Comparison of ENCODE assay signal across 14 cellular contexts in the genomic region with DNA sequence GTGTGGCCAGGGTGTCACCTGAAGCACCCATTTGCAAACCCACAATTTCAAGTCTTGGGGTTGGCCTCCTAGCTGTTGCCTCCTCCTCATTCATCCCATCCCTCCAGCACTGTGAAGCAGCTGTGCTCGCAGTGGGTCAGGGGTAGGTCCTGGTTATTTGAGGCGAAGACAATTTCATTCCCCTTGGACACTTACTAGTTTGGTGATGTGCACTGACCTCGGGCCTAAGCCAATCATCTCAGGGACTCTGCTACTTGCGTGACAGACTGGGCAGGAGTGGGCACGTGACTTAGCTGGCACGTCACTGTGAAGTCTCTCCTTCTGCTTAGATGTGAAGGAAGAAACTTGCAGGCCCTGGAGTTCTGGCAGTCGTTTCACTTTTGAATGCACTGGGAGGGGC. TPM values are rescaled to one million over a fixed set of nuclear protein-coding genes. Genes with fewer than 3 reads are reported as not detected.
DNase-seq lines count a peak whose midpoint lies in the region; ATAC-seq and TF ChIP-seq lines count a peak whose summit lies in the region.
"Had no signal": no experiment of that assay in that cellular context is flagged by ENCODE, and none has a peak within 500 bp of the region (broad histone marks: within the 10 kb centered on the region; RNA-seq: fewer than 3 reads in every experiment).

No MANE protein-coding gene starts in this region.

- H3K9me3 ChIP-seq in H9 (ENCODE audit: control insufficient read depth, low read depth, low read length) (no peaks in the 10 kb centered on the region), PC-9 (ENCODE audit: insufficient read depth, low read depth) (no peaks in the 10 kb centered on the region), esophagus squamous epithelium (no peaks in the 10 kb centered on the region)
- H3K9me3 ChIP-seq: BE2C had no signal

- no peak overlapping the region for H3K4me3 Mint-ChIP-seq in H9
- H3K4me3 Mint-ChIP-seq: CD4-positive, alpha-beta memory T cell had no signal

- H2BK15ac ChIP-seq in H9 (ENCODE audit: low read depth, low read length), result no peak overlapping the region

- no peak overlapping the region for H3K23ac ChIP-seq in H9 (ENCODE audit: insufficient read length, low read depth, low read length)

- H3K9me2 ChIP-seq in PC-9 (ENCODE audit: insufficient read depth), result no peaks in the 10 kb centered on the region

- peak; percentile 22 for DNase-seq in H9
- peak in 1 of 2 experiments; percentile 41 for DNase-seq in PC-9
- DNase-seq in left lobe of liver (ENCODE audit: low spot score), result peak; percentile 39
- DNase-seq in stimulated activated CD8-positive, alpha-beta memory T cell treated with anti-CD3 and anti-CD28 coated beads, Interleukin-4, amount 100 ng/mL, for 48 hours, result peak; percentile 20
- no peak for DNase-seq in esophagus squamous epithelium (lab: John Stamatoyannopoulos, UW)
- DNase-seq in DMS153 (lab: John Stamatoyannopoulos, UW), result no peak
- DNase-seq in dermis blood vessel endothelial cell, result no peak
- DNase-seq: BE2C; CD4-positive, alpha-beta memory T cell; GOT3; Karpas-422; NCI-H1105 treated with DMSO at 0.1 percent for 48 hours; NCI-H187; NCI-H2171 had no signal

- no peaks in the 10 kb centered on the region for H4K20me1 ChIP-seq in H9 (ENCODE audit: control insufficient read depth, insufficient read depth, insufficient read length)
- H4K20me1 ChIP-seq in PC-9 (ENCODE audit: insufficient read depth), result no peaks in the 10 kb centered on the region

- H3K4me2 ChIP-seq in H9 (ENCODE audit: insufficient read depth, insufficient read length, low read length) (no peak overlapping the region), PC-9 (peak overlapping the region; percentile 57)

- WGBS in H9 (ENCODE audit: extremely low coverage, insufficient read length, low lambda C conversion rate), result no CpG with 5 or more reads among the region's 7 CpGs
- WGBS in esophagus squamous epithelium, 2 donors, result 83 to 85% methylated on average over 3 to 7 of the region's 7 CpGs

- H4K91ac ChIP-seq in H9 (ENCODE audit: insufficient read length, low read depth, low read length), result no peak overlapping the region

- H3K4ac ChIP-seq in H9 (ENCODE audit: low read depth, low read length), result no peak overlapping the region

- no peak overlapping the region for H3K18ac ChIP-seq in H9 (ENCODE audit: insufficient read length, low read depth, low read length)

- no peak overlapping the region for H3K9ac ChIP-seq in H9 (ENCODE audit: extremely low read depth, insufficient read length, low read length)

- peaks cover 16% of the 10 kb centered on the region for H3K27me3 Mint-ChIP-seq in H9 (ENCODE audit: low read depth)
- H3K27me3 Mint-ChIP-seq: CD4-positive, alpha-beta memory T cell had no signal

- no peak overlapping the region for H4K5ac ChIP-seq in H9 (ENCODE audit: insufficient read length, low read depth, low read length)

- H3F3A ChIP-seq in PC-9 (ENCODE audit: insufficient read depth, low read depth), result peaks cover 29% of the 10 kb centered on the region

- intact Hi-C loops in PC-9 (cut with micrococcal nuclease; ENCODE audit: unreplicated experiment) (no loop called here), esophagus squamous epithelium (cut with DNase I) (no loop called here)

- no peak overlapping the region for H3K56ac ChIP-seq in H9 (ENCODE audit: insufficient read length, low read depth, low read length)

- H3K4me3 ChIP-seq in PC-9, result no peak overlapping the region
- H3K4me3 ChIP-seq in esophagus squamous epithelium, result no peak overlapping the region

- no peak overlapping the region for H3K14ac ChIP-seq in H9 (ENCODE audit: insufficient read depth, low read length)

- no peak overlapping the region for H2BK12ac ChIP-seq in H9 (ENCODE audit: insufficient read length, low read depth, low read length)

- H3K27ac ChIP-seq in H9 (ENCODE audit: insufficient read length, low read depth, low read length) (no peak overlapping the region), PC-9 (peak overlapping the region; percentile 17; the same call in 1 of the 2 replicates), esophagus squamous epithelium (peak overlapping the region in 1 of 4 donors; percentile 26)

- no peaks in the 10 kb centered on the region for H3K36me3 Mint-ChIP-seq in H9 (ENCODE audit: insufficient read depth in 1 of 3, low read depth in 3 of 3)

- no peak overlapping the region for H2BK5ac ChIP-seq in H9 (ENCODE audit: insufficient read length, low read length)

- TF ChIP-seq CTCF in H9 (conservative IDR thresholded peaks at IDR 0.05) (no peak), PC-9 (conservative IDR thresholded peaks at IDR 0.05) (no peak), esophagus squamous epithelium (IDR thresholded peaks at IDR 0.05) (no peak)

- H3T11ph ChIP-seq in H9 (ENCODE audit: low read length), result no peak overlapping the region

- no peak for ATAC-seq in left lobe of liver

- no peak overlapping the region for H2BK20ac ChIP-seq in H9 (ENCODE audit: low read depth, low read length, poor library complexity, severe bottlenecking)

- no peak overlapping the region for H4K8ac ChIP-seq in H9 (replicated peaks; ENCODE audit: insufficient read length, low read depth, low read length)

- H2BK120ac ChIP-seq in H9 (ENCODE audit: low read depth, low read length, poor library complexity, severe bottlenecking), result no peak overlapping the region

- no peaks in the 10 kb centered on the region for H3K79me1 ChIP-seq in H9 (ENCODE audit: insufficient read depth, low read depth, low read length, poor library complexity, severe bottlenecking)

- H3K79me2 ChIP-seq in H9 (ENCODE audit: insufficient read depth, low read length) (no peaks in the 10 kb centered on the region), PC-9 (ENCODE audit: low read depth) (peaks cover 10% of the 10 kb centered on the region)

- peaks cover 9% of the 10 kb centered on the region for H3K23me2 ChIP-seq in H9 (ENCODE audit: insufficient read length, low read depth, low read length, poor library complexity, severe bottlenecking)

- TF ChIP-seq POLR2A in esophagus squamous epithelium (IDR thresholded peaks at IDR 0.05), result no peak

- H2AK5ac ChIP-seq in H9 (ENCODE audit: insufficient read length, low read length), result no peak overlapping the region

- H3K36me3 ChIP-seq in PC-9 (ENCODE audit: low read depth) (no peaks in the 10 kb centered on the region), esophagus squamous epithelium (no peaks in the 10 kb centered on the region)
- H3K36me3 ChIP-seq: BE2C had no signal

- CTCF ChIA-PET in PC-9 (lab: Charles Lee), result no interaction called here

- H3K4me1 ChIP-seq in H9 (ENCODE audit: insufficient read depth, low read length) (no peaks in the 10 kb centered on the region; the same call in 1 of the 2 replicates), PC-9 (replicated peaks; ENCODE audit: insufficient read depth) (peaks cover 20% of the 10 kb centered on the region), esophagus squamous epithelium (peaks cover 5 to 28% (median 5%) of the 10 kb centered on the region in 3 donors)
- H3K4me1 ChIP-seq: BE2C had no signal

- H3K27me3 ChIP-seq in H9 (ENCODE audit: insufficient read depth, low read length) (no peaks in the 10 kb centered on the region), PC-9 (ENCODE audit: insufficient read depth, low read depth) (no peaks in the 10 kb centered on the region), esophagus squamous epithelium (no peaks in the 10 kb centered on the region)

- no peaks in the 10 kb centered on the region; a peak in 1 of 5 replicates for H3K9me3 Mint-ChIP-seq in H9
- H3K9me3 Mint-ChIP-seq: CD4-positive, alpha-beta memory T cell had no signal

- no peak overlapping the region; a peak in 1 of 7 replicates for H3K27ac Mint-ChIP-seq in H9

- H3K4me1 Mint-ChIP-seq in H9, result peaks cover 19 to 20% of the 10 kb centered on the region in 2 experiments

- no TSS peak for BruUV-seq in PC-9 (replicated peaks; lab: Mats Ljungman, UMichigan)

- POLR2A ChIA-PET in PC-9 (lab: Charles Lee; ENCODE audit: unreplicated experiment), result no interaction called here

- H2AFZ ChIP-seq in H9 (ENCODE audit: low read length), result no peak overlapping the region
- H2AFZ ChIP-seq in PC-9, result no peak overlapping the region

RNA-seq across cellular contexts. Expression of gene ATP11A, which starts 3.5 kb away (rescaled TPM):
- total RNA-seq in H9 (2021) (61.6 and 65.3 TPM in 2 replicates), PC-9 (2021) (65.6 and 92.2 TPM in 2 replicates), left lobe of liver (36.0 TPM), esophagus squamous epithelium (10 to 100 TPM in 3 of 4 donors, 1 to 10 TPM in 1; 9.6 to 20.0 (median 16.1) TPM), dermis blood vessel endothelial cell (32.0 and 41.7 TPM in 2 replicates)

Comparison
In these comparisons a context has a peak if more than half of its experiments do, and no peak if none do; other contexts are left out.
1. DNase-seq: peak in H9 (single experiment), left lobe of liver (single experiment) and stimulated activated CD8-positive, alpha-beta memory T cell treated with anti-CD3 and anti-CD28 coated beads, Interleukin-4, amount 100 ng/mL, for 48 hours (single experiment); none in esophagus squamous epithelium (single experiment), DMS153 (single experiment) and dermis blood vessel endothelial cell (single experiment).